ENCODE assay signal across 30 cellular contexts in the genomic region with DNA sequence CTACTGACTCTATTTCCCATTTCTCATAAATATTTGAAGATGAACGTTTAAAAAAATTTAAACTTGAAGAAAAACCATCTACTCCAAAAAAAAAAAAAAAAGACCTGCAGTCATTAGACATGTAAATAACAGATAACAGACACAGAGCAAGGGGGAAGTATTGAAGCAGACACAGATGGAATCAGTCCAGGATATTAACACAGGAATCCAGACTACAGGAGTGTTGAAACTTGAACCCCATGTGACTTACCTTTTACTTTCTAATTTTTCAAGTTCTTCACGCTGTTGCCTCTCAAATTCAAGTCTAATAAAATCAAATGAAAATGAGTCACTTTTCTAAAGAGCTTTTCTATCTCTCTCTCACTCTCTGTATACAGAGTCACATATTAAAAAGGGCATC.
"Had no signal": no experiment of that assay in that cellular context is flagged by ENCODE, and none has a peak within 500 bp of the region (broad histone marks: within the 10 kb centered on the region; RNA-seq: fewer than 3 reads in every experiment).

No MANE protein-coding gene starts in this region.

- FAIRE-seq: RCC 7860 had no signal

- H3K9me3 ChIP-seq: ascending aorta had no signal

- ATAC-seq: activated CD8-positive, alpha-beta T cell treated with anti-CD3 and anti-CD28 coated beads for 36 hours; activated T-cell treated with anti-CD3 and anti-CD28 coated beads, Interleukin-2, amount 50 U/mL, for 72 hours; activated T-helper 17 cell treated with anti-CD3 and anti-CD28 coated beads, Interleukin-2, amount 50 U/mL, for 72 hours; Right ventricle myocardium inferior had no signal

- H3K27ac ChIP-seq: ascending aorta, KMS-11, PC-9, RWPE1, WERI-Rb-1 had no signal

- H3K4me1 ChIP-seq: ascending aorta had no signal

- H3K27me3 ChIP-seq: ascending aorta had no signal

- H3K4me3 ChIP-seq: ascending aorta, PC-9 had no signal

- DNase-seq: activated CD4-positive, alpha-beta T cell treated with anti-CD3 and anti-CD28 coated beads, Interleukin-2, amount 10 ng/mL, durations not matched to agents 24 days and 14 days; activated CD4-positive, alpha-beta T cell treated with anti-CD3 and anti-CD28 coated beads, Interleukin-2, amount 50 U/mL, for 4 hours; activated CD4-positive, CD25-positive, alpha-beta regulatory T cell; activated CD8-positive, alpha-beta T cell treated with anti-CD3 and anti-CD28 coated beads for 36 hours; activated effector memory CD4-positive, alpha-beta T cell treated with anti-CD3 and anti-CD28 coated beads, Interleukin-2, amount 50 U/mL, for 16 hours; activated naive CD4-positive, alpha-beta T cell; activated naive CD4-positive, alpha-beta T cell treated with anti-CD3 and anti-CD28 coated beads, Interleukin-2, amount 50 U/mL, for 16 hours; activated naive CD8-positive, alpha-beta T cell treated with anti-CD3 and anti-CD28 coated beads for 36 hours; activated T-cell treated with anti-CD3 and anti-CD28 coated beads, Interleukin-2, amount 50 U/mL, for 1 hour; activated T-cell treated with anti-CD3 and anti-CD28 coated beads, Interleukin-2, amount 50 U/mL, for 72 hours; amygdala; NCI-H1092 treated with DMSO at 0.1 percent for 48 hours; NCI-H1417; NCI-H146; NCI-H187; NCI-H2081; NCI-H510A; NCI-H526; NCI-H748 treated with DMSO at 0.1 percent for 48 hours; NK-92 treated with Interleukin-12 subunit alpha and Interleukin-12 subunit beta, amount 100 ng/mL, for 24 hours; PC-9; SIG-M5; T1000; WERI-Rb-1 had no signal

- H3K36me3 ChIP-seq: WERI-Rb-1 had no signal
